13 cellular contexts compared by ENCODE assay signal in genomic region chr13:99196466-99197256, GRCh38. TPM values are rescaled to one million over a fixed set of nuclear protein-coding genes. Genes with fewer than 3 reads are reported as not detected.
DNase-seq lines count a peak whose midpoint lies in the region; ATAC-seq and TF ChIP-seq lines count a peak whose summit lies in the region.
"Had no signal": no experiment of that assay in that cellular context is flagged by ENCODE, and none has a peak within 500 bp of the region (broad histone marks: within the 10 kb centered on the region; RNA-seq: fewer than 3 reads in every experiment).

No MANE protein-coding gene starts in this region.

- POLR2A ChIA-PET in activated CD8-positive, alpha-beta T cell treated with anti-CD3 and anti-CD28 coated beads, Interleukin-2, amount 10 ng/mL, durations not matched to agents 7 days and 5 days (lab: Charles Lee), result no interaction called here
- POLR2A ChIA-PET in naive thymus-derived CD4-positive, alpha-beta T cell (lab: Charles Lee), result interaction anchor here (0.6 to 15.2 kb wide), 9 partner anchors 8 to 188 kb away, joined by 3 to 273 read pairs (median 4); partner anchors contain the start of gene GPR18

- H3K4me3 Mint-ChIP-seq in activated CD8-positive, alpha-beta T cell treated with anti-CD3 and anti-CD28 coated beads, Interleukin-2, amount 10 ng/mL, durations not matched to agents 7 days and 5 days, result no peak overlapping the region
- H3K4me3 Mint-ChIP-seq in naive thymus-derived CD4-positive, alpha-beta T cell, result peak overlapping the region in 5 of 10 donors; percentile 0 to 29 (median 12)

- H3K4me1 ChIP-seq in DOHH2 (ENCODE audit: control insufficient read depth, low read length) (peaks cover 16% of the 10 kb centered on the region), Karpas-422 (ENCODE audit: low read length) (peaks cover 43% of the 10 kb centered on the region), tibial nerve (peaks cover 0 to 11% (median 3%) of the 10 kb centered on the region in 4 donors)
- H3K4me1 ChIP-seq in naive thymus-derived CD4-positive, alpha-beta T cell (ENCODE audit: control insufficient read depth in 2 of 2, insufficient read depth in 2 of 2, low read length in 2 of 2), result peaks cover 8 to 22% of the 10 kb centered on the region in 2 donors

- no peak overlapping the region for H2AFZ ChIP-seq in Karpas-422 (ENCODE audit: low read length)

- peaks cover 27% of the 10 kb centered on the region for H3K79me2 ChIP-seq in DOHH2 (ENCODE audit: control insufficient read depth, low read length)
- peaks cover 22% of the 10 kb centered on the region for H3K79me2 ChIP-seq in Karpas-422 (ENCODE audit: low read length)

- no peaks in the 10 kb centered on the region for H3K27me3 Mint-ChIP-seq in activated CD8-positive, alpha-beta T cell treated with anti-CD3 and anti-CD28 coated beads, Interleukin-2, amount 10 ng/mL, durations not matched to agents 7 days and 5 days (ENCODE audit: low read depth)
- H3K27me3 Mint-ChIP-seq in naive thymus-derived CD4-positive, alpha-beta T cell, result no peaks in the 10 kb centered on the region

- no peaks in the 10 kb centered on the region for H3K9me3 Mint-ChIP-seq in activated CD8-positive, alpha-beta T cell treated with anti-CD3 and anti-CD28 coated beads, Interleukin-2, amount 10 ng/mL, durations not matched to agents 7 days and 5 days (ENCODE audit: insufficient read depth)
- H3K9me3 Mint-ChIP-seq in naive thymus-derived CD4-positive, alpha-beta T cell, result peaks cover 0 to 3% (median 0%) of the 10 kb centered on the region in 11 donors

- WGBS in tibial nerve, 2 donors, result 87 to 88% methylated on average over 5 of the region's 5 CpGs

- intact Hi-C loops in naive thymus-derived CD4-positive, alpha-beta T cell (cut with micrococcal nuclease), result loop anchor here (1.0 to 2.0 kb wide), 4 partner anchors 20 to 241 kb away; no protein-coding TSS in a partner anchor

- H3K27me3 ChIP-seq in DOHH2 (ENCODE audit: control insufficient read depth, low read length) (no peaks in the 10 kb centered on the region), Karpas-422 (ENCODE audit: low read length) (no peaks in the 10 kb centered on the region), tibial nerve (no peaks in the 10 kb centered on the region)
- H3K27me3 ChIP-seq in naive thymus-derived CD4-positive, alpha-beta T cell (ENCODE audit: control insufficient read depth in 2 of 2, insufficient read depth in 2 of 2, low read length in 2 of 2), result no peaks in the 10 kb centered on the region

- no peak overlapping the region for H3K27ac ChIP-seq in DOHH2 (ENCODE audit: low read depth, low read length)
- H3K27ac ChIP-seq in Karpas-422 (ENCODE audit: low read length), result no peak overlapping the region
- peak overlapping the region; percentile 44 for H3K27ac ChIP-seq in naive thymus-derived CD4-positive, alpha-beta T cell (ENCODE audit: low read depth, low read length)
- no peak overlapping the region for H3K27ac ChIP-seq in tibial nerve

- H3F3A ChIP-seq in DOHH2 (ENCODE audit: control insufficient read depth, insufficient read depth), result peaks cover 3% of the 10 kb centered on the region; the same call in 1 of the 2 replicates

- peaks cover 6% of the 10 kb centered on the region for H3K36me3 Mint-ChIP-seq in activated CD8-positive, alpha-beta T cell treated with anti-CD3 and anti-CD28 coated beads, Interleukin-2, amount 10 ng/mL, durations not matched to agents 7 days and 5 days (ENCODE audit: low read depth)
- H3K36me3 Mint-ChIP-seq in naive thymus-derived CD4-positive, alpha-beta T cell, result peaks cover 0 to 7% (median 4%) of the 10 kb centered on the region in 5 donors

- no peak for TF ChIP-seq EP300 in tibial nerve (IDR thresholded peaks at IDR 0.05)

- TF ChIP-seq POLR2A in tibial nerve (IDR thresholded peaks at IDR 0.05), result no peak

- TF ChIP-seq CTCF in DOHH2 (IDR thresholded peaks at IDR 0.05; ENCODE audit: low read depth, low read length, poor library complexity, severe bottlenecking) (peak; percentile 38), tibial nerve (IDR thresholded peaks at IDR 0.05) (no peak)

- CTCF ChIA-PET in activated CD8-positive, alpha-beta T cell treated with anti-CD3 and anti-CD28 coated beads, Interleukin-2, amount 10 ng/mL, durations not matched to agents 7 days and 5 days (lab: Charles Lee), result interaction anchor here (0.6 to 12.5 kb wide), 8 partner anchors 12 to 238 kb away, joined by 3 to 219 read pairs (median 5); partner anchors contain the start of gene GPR18
- CTCF ChIA-PET in naive thymus-derived CD4-positive, alpha-beta T cell (lab: Charles Lee), result interaction anchor here (0.7 to 11.9 kb wide), 9 partner anchors 21 to 240 kb away, joined by 3 to 242 read pairs (median 3); no protein-coding TSS in a partner anchor

- no peaks in the 10 kb centered on the region for H3K9me2 ChIP-seq in DOHH2 (replicated peaks; ENCODE audit: control insufficient read depth, low read length)
- no peaks in the 10 kb centered on the region for H3K9me2 ChIP-seq in Karpas-422 (replicated peaks; ENCODE audit: insufficient read depth, low read length)

- no peak for ATAC-seq in activated CD8-positive, alpha-beta T cell treated with anti-CD3 and anti-CD28 coated beads, Interleukin-2, amount 10 ng/mL, durations not matched to agents 7 days and 5 days
- ATAC-seq in naive thymus-derived CD4-positive, alpha-beta T cell, result no peak
- no peak for ATAC-seq in GM18511 (IDR thresholded peaks at IDR 0.05; ENCODE audit: unreplicated experiment)

- H3K4me3 ChIP-seq in DOHH2 (ENCODE audit: low read length) (no peak overlapping the region), Karpas-422 (ENCODE audit: low read length) (no peak overlapping the region), tibial nerve (no peak overlapping the region)
- H3K4me3 ChIP-seq in naive thymus-derived CD4-positive, alpha-beta T cell (ENCODE audit: low read length), result no peak overlapping the region
- H3K4me3 ChIP-seq: mucosa of descending colon had no signal

- H4K20me1 ChIP-seq in DOHH2 (ENCODE audit: control insufficient read depth, insufficient read depth, low read depth, low read length) (no peaks in the 10 kb centered on the region), Karpas-422 (ENCODE audit: insufficient read depth, low read depth, low read length) (no peaks in the 10 kb centered on the region)

- DNase-seq in Karpas-422 (peak; percentile 81), LoVo (ENCODE audit: low spot score) (no peak), tibial nerve (ENCODE audit: low spot score in 2 of 2) (no peak), anterior cingulate cortex (lab: John Stamatoyannopoulos, UW) (no peak)
- peak; percentile 21 for DNase-seq in activated CD8-positive, alpha-beta T cell treated with anti-CD3 and anti-CD28 coated beads, Interleukin-2, amount 10 ng/mL, durations not matched to agents 7 days and 5 days
- DNase-seq in naive thymus-derived CD4-positive, alpha-beta T cell, result peak in 7 of 9 donors; percentile 48 to 67 (median 56)
- DNase-seq: activated naive CD4-positive, alpha-beta T cell treated with Interleukin-2 at 50 U/mL for 16 hours; NCI-H1105 treated with DMSO at 0.1 percent for 48 hours; stimulated activated CD4-positive, alpha-beta T cell treated with anti-CD3 and anti-CD28 coated beads, Interleukin-4, amount 100 ng/mL, for 24 hours; T-helper 9 cell had no signal

- no peak overlapping the region for H3K9ac ChIP-seq in Karpas-422 (ENCODE audit: low read length)

- no peaks in the 10 kb centered on the region for H3K9me3 ChIP-seq in DOHH2 (ENCODE audit: control insufficient read depth, insufficient read depth, low read length)
- H3K9me3 ChIP-seq in Karpas-422 (ENCODE audit: low read length), result no peaks in the 10 kb centered on the region
- no peaks in the 10 kb centered on the region for H3K9me3 ChIP-seq in naive thymus-derived CD4-positive, alpha-beta T cell (ENCODE audit: control insufficient read depth in 2 of 3, low read length in 3 of 3)
- H3K9me3 ChIP-seq in tibial nerve, result no peaks in the 10 kb centered on the region
- H3K9me3 ChIP-seq: mucosa of descending colon had no signal

- H3K36me3 ChIP-seq in DOHH2 (ENCODE audit: control insufficient read depth, low read length) (peaks cover 5% of the 10 kb centered on the region; the same call in 1 of the 2 replicates), Karpas-422 (ENCODE audit: insufficient read depth, low read length) (no peaks in the 10 kb centered on the region), tibial nerve (peaks cover 0 to 4% (median 0%) of the 10 kb centered on the region in 3 donors)
- H3K36me3 ChIP-seq in naive thymus-derived CD4-positive, alpha-beta T cell (ENCODE audit: control insufficient read depth in 2 of 3, insufficient read depth in 3 of 3, low read length in 3 of 3), result peaks cover 0 to 6% (median 0%) of the 10 kb centered on the region in 3 experiments

- peaks cover 35% of the 10 kb centered on the region for H3K4me1 Mint-ChIP-seq in activated CD8-positive, alpha-beta T cell treated with anti-CD3 and anti-CD28 coated beads, Interleukin-2, amount 10 ng/mL, durations not matched to agents 7 days and 5 days (ENCODE audit: low read depth)
- H3K4me1 Mint-ChIP-seq in naive thymus-derived CD4-positive, alpha-beta T cell, result peaks cover 11 to 41% (median 34%) of the 10 kb centered on the region in 7 donors

- H3K27ac Mint-ChIP-seq in activated CD8-positive, alpha-beta T cell treated with anti-CD3 and anti-CD28 coated beads, Interleukin-2, amount 10 ng/mL, durations not matched to agents 7 days and 5 days, result peak overlapping the region; percentile 27
- peak overlapping the region in 8 of 9 donors; percentile 57 to 89 (median 64) for H3K27ac Mint-ChIP-seq in naive thymus-derived CD4-positive, alpha-beta T cell

- H3K4me2 ChIP-seq in DOHH2 (ENCODE audit: low read length) (no peak overlapping the region), Karpas-422 (ENCODE audit: low read depth, low read length, poor library complexity, severe bottlenecking) (no peak overlapping the region)

RNA-seq across cellular contexts. Expression of gene UBAC2, which starts 4.0 kb away (rescaled TPM):
- 50.6 and 58.3 TPM in 2 replicates for total RNA-seq in Karpas-422 (2014; rRNA removed; shearing (Covaris generic); ENCODE audit: low replicate concordance)
- total RNA-seq in activated CD8-positive, alpha-beta T cell treated with anti-CD3 and anti-CD28 coated beads, Interleukin-2, amount 10 ng/mL, durations not matched to agents 7 days and 5 days, result 10 to 100 TPM; 67.4 to 71.2 TPM
- total RNA-seq in naive thymus-derived CD4-positive, alpha-beta T cell, result 100 to 1,000 TPM in 2 of 5 experiments, 10 to 100 TPM in 3; 63.3 to 114 (median 90.2) TPM
- 100 to 1,000 TPM; 142 TPM for polyA plus RNA-seq in naive thymus-derived CD4-positive, alpha-beta T cell
- 10 to 100 TPM; 43.5 to 59.6 (median 52.0) TPM for total RNA-seq in tibial nerve

Comparison
In these comparisons a context has a peak if more than half of its experiments do, and no peak if none do; other contexts are left out.
1. DNase-seq: peak in Karpas-422 (single experiment), activated CD8-positive, alpha-beta T cell treated with anti-CD3 and anti-CD28 coated beads, Interleukin-2, amount 10 ng/mL, durations not matched to agents 7 days and 5 days (single experiment) and naive thymus-derived CD4-positive, alpha-beta T cell (7 of 9); none in LoVo (single experiment), tibial nerve (0 of 2) and anterior cingulate cortex (0 of 58).